ENCODE assay signal across 18 cellular contexts in genomic region chr21:31338892-31339368, GRCh38.
"Had no signal": no experiment of that assay in that cellular context is flagged by ENCODE, and none has a peak within 500 bp of the region (broad histone marks: within the 10 kb centered on the region; RNA-seq: fewer than 3 reads in every experiment).

No MANE protein-coding gene starts in this region.

- H3K4me1 ChIP-seq: ascending aorta had no signal

- H3K36me3 ChIP-seq: ascending aorta, cardiac muscle cell, spleen, thoracic aorta had no signal

- H3K9me3 Mint-ChIP-seq: activated naive CD4-positive, alpha-beta T cell treated with anti-CD3 and anti-CD28 coated beads, Interleukin-2, amount 50 U/mL, for 24 hours; natural killer cell treated with Interleukin-12 subunit alpha and Interleukin-12 subunit beta and Interleukin-15 and Interleukin-18, amount 100 ng/mL, for 72 hours; stimulated activated memory B cell treated with anti-CD40 and anti-IgM and Interleukin-4, amounts not matched to agents 10 μg/mL and 1 μg/mL and 100 μg/mL, for 72 hours had no signal

- H3K4me3 ChIP-seq: ascending aorta, cardiac muscle cell, lower lobe of right lung, spleen, thoracic aorta had no signal

- ATAC-seq: natural killer cell treated with Interleukin-12 subunit alpha and Interleukin-12 subunit beta and Interleukin-15 and Interleukin-18, amount 100 ng/mL, for 72 hours; stimulated activated memory B cell treated with anti-CD40 and anti-IgM and Interleukin-4, amounts not matched to agents 10 μg/mL and 1 μg/mL and 100 μg/mL, for 72 hours had no signal

- H3K27me3 ChIP-seq: ascending aorta, cardiac muscle cell had no signal

- H3K9me3 ChIP-seq: ascending aorta, lower lobe of right lung, spleen, thoracic aorta had no signal

- DNase-seq: activated CD4-positive, alpha-beta T cell treated with anti-CD3 and anti-CD28 coated beads for 1 hour; activated CD4-positive, alpha-beta T cell treated with anti-CD3 and anti-CD28 coated beads, Interleukin-2, amount 50 U/mL, for 4 hours; activated effector memory CD4-positive, alpha-beta T cell treated with anti-CD3 and anti-CD28 coated beads, Interleukin-2, amount 50 U/mL, for 16 hours; foreskin melanocyte; glutamatergic neuron; lower lobe of right lung; occipital lobe; posterior cingulate gyrus; spleen; stimulated activated CD4-positive, alpha-beta T cell treated with anti-CD3 and anti-CD28 coated beads, Interleukin-4, amount 100 ng/mL, for 4 hours; SW 1271; T-helper 2 cell had no signal

- H3K27ac ChIP-seq: ascending aorta, cardiac muscle cell, lower lobe of right lung, spleen, thoracic aorta had no signal

- H3K4me3 Mint-ChIP-seq: stimulated activated memory B cell treated with anti-CD40 and anti-IgM and Interleukin-4, amounts not matched to agents 10 μg/mL and 1 μg/mL and 100 μg/mL, for 72 hours had no signal

- H3K27ac Mint-ChIP-seq: stimulated activated memory B cell treated with anti-CD40 and anti-IgM and Interleukin-4, amounts not matched to agents 10 μg/mL and 1 μg/mL and 100 μg/mL, for 72 hours had no signal

- H3K36me3 Mint-ChIP-seq: natural killer cell treated with Interleukin-12 subunit alpha and Interleukin-12 subunit beta and Interleukin-15 and Interleukin-18, amount 100 ng/mL, for 72 hours; stimulated activated memory B cell treated with anti-CD40 and anti-IgM and Interleukin-4, amounts not matched to agents 10 μg/mL and 1 μg/mL and 100 μg/mL, for 72 hours had no signal
